ENCODE assay signal across 16 cellular contexts in genomic region chr17:48756816-48757215, GRCh38.
DNase-seq lines count a peak whose midpoint lies in the region; ATAC-seq and TF ChIP-seq lines count a peak whose summit lies in the region.
"Had no signal": no experiment of that assay in that cellular context is flagged by ENCODE, and none has a peak within 500 bp of the region (broad histone marks: within the 10 kb centered on the region; RNA-seq: fewer than 3 reads in every experiment).

No MANE protein-coding gene starts in this region.

- peaks cover 3% of the 10 kb centered on the region for H3K4me1 Mint-ChIP-seq in stimulated activated naive CD8-positive, alpha-beta T cell treated with anti-CD3 and anti-CD28 coated beads, Interleukin-15, Interleukin-2, amounts not matched to agents 100 ng/mL and 50 ng/mL, for 24 hours (ENCODE audit: low read depth)

- peak overlapping the region; percentile 2 for H3K27ac Mint-ChIP-seq in stimulated activated naive CD8-positive, alpha-beta T cell treated with anti-CD3 and anti-CD28 coated beads, Interleukin-15, Interleukin-2, amounts not matched to agents 100 ng/mL and 50 ng/mL, for 24 hours
- H3K27ac Mint-ChIP-seq: activated T-helper 1 cell treated with anti-CD3 and anti-CD28 coated beads, Interleukin-12 subunit alpha, Interleukin-12 subunit beta, Interleukin-2, Interleukin-4 antibody, amounts not matched to agents 30 ng/mL and 10 ng/mL and 1 ng/mL, durations not matched to agents 14 hours and 24 hours and 36 hours; stimulated activated naive CD8-positive, alpha-beta T cell treated with anti-CD3 and anti-CD28 coated beads, Interleukin-15, amount 100 ng/mL, for 72 hours; T-helper 17 cell had no signal

- TF ChIP-seq CTCF in VCaP (conservative IDR thresholded peaks at IDR 0.05) = no peak

- no peak overlapping the region for H3K4me3 Mint-ChIP-seq in stimulated activated naive CD8-positive, alpha-beta T cell treated with anti-CD3 and anti-CD28 coated beads, Interleukin-15, Interleukin-2, amounts not matched to agents 100 ng/mL and 50 ng/mL, for 24 hours
- H3K4me3 Mint-ChIP-seq: activated T-helper 1 cell treated with anti-CD3 and anti-CD28 coated beads, Interleukin-12 subunit alpha, Interleukin-12 subunit beta, Interleukin-2, Interleukin-4 antibody, amounts not matched to agents 30 ng/mL and 10 ng/mL and 1 ng/mL, durations not matched to agents 14 hours and 24 hours and 36 hours; stimulated activated naive CD8-positive, alpha-beta T cell treated with anti-CD3 and anti-CD28 coated beads, Interleukin-15, amount 100 ng/mL, for 72 hours; T-helper 17 cell had no signal

- H3K9me3 Mint-ChIP-seq in stimulated activated naive CD8-positive, alpha-beta T cell treated with anti-CD3 and anti-CD28 coated beads, Interleukin-15, Interleukin-2, amounts not matched to agents 100 ng/mL and 50 ng/mL, for 24 hours = no peaks in the 10 kb centered on the region
- H3K9me3 Mint-ChIP-seq: activated T-helper 1 cell treated with anti-CD3 and anti-CD28 coated beads, Interleukin-12 subunit alpha, Interleukin-12 subunit beta, Interleukin-2, Interleukin-4 antibody, amounts not matched to agents 30 ng/mL and 10 ng/mL and 1 ng/mL, durations not matched to agents 14 hours and 24 hours and 36 hours; stimulated activated naive CD8-positive, alpha-beta T cell treated with anti-CD3 and anti-CD28 coated beads, Interleukin-15, amount 100 ng/mL, for 72 hours had no signal

- peak overlapping the region; percentile 100 for H3K27ac ChIP-seq in VCaP
- no peak overlapping the region for H3K27ac ChIP-seq in caudate nucleus (ENCODE audit: low read depth, low read length)
- H3K27ac ChIP-seq: skin epidermis had no signal

- H3K27me3 Mint-ChIP-seq in stimulated activated naive CD8-positive, alpha-beta T cell treated with anti-CD3 and anti-CD28 coated beads, Interleukin-15, Interleukin-2, amounts not matched to agents 100 ng/mL and 50 ng/mL, for 24 hours = peaks cover 81% of the 10 kb centered on the region

- no peaks in the 10 kb centered on the region for H3K36me3 Mint-ChIP-seq in stimulated activated naive CD8-positive, alpha-beta T cell treated with anti-CD3 and anti-CD28 coated beads, Interleukin-15, Interleukin-2, amounts not matched to agents 100 ng/mL and 50 ng/mL, for 24 hours (ENCODE audit: low read depth)

- no peak for ATAC-seq in stimulated activated naive CD8-positive, alpha-beta T cell treated with anti-CD3 and anti-CD28 coated beads, Interleukin-15, Interleukin-2, amounts not matched to agents 100 U/mL and 50 U/mL, for 24 hours
- no peak for ATAC-seq in SK-N-SH treated with all-trans-retinoic acid at 6 μM for 48 hours
- ATAC-seq: HCT116; stimulated activated naive CD8-positive, alpha-beta T cell treated with anti-CD3 and anti-CD28 coated beads, Interleukin-15, amount 100 ng/mL, for 72 hours; T-helper 17 cell had no signal

- DNase-seq in stimulated activated naive CD8-positive, alpha-beta T cell treated with anti-CD3 and anti-CD28 coated beads, Interleukin-15, Interleukin-2, amounts not matched to agents 100 U/mL and 50 U/mL, for 24 hours = no peak
- peak; percentile 93 to 98 for DNase-seq in NCI-H2081 (lab: John Stamatoyannopoulos, UW)
- DNase-seq in NCI-H1105 treated with DMSO at 0.1 percent for 48 hours (lab: John Stamatoyannopoulos, UW) = no peak
- no peak for DNase-seq in caudate nucleus (lab: John Stamatoyannopoulos, UW)
- no peak for DNase-seq in T-helper 2 cell
- DNase-seq: activated CD4-positive, alpha-beta T cell treated with anti-CD3 and anti-CD28 coated beads, Interleukin-2, amount 50 U/mL, for 48 hours; erythroblast; nucleus accumbens; stimulated activated naive CD8-positive, alpha-beta T cell treated with anti-CD3 and anti-CD28 coated beads, Interleukin-15, amount 100 ng/mL, for 72 hours; T-helper 17 cell had no signal

TF ChIP-seq in SK-N-SH treated with all-trans-retinoic acid at 6 μM for 48 hours, 23 proteins besides CTCF, POLR2A, EP300 and RAD21:
- no peak for TF ChIP-seq RARB (CRISPR knock-in tag; IDR thresholded peaks at IDR 0.05)
- no peak for TF ChIP-seq ESRRG (CRISPR knock-in tag; IDR thresholded peaks at IDR 0.05)
- no peak for TF ChIP-seq ZFP3 (CRISPR knock-in tag; IDR thresholded peaks at IDR 0.05)
- TF ChIP-seq ARNTL (CRISPR knock-in tag; IDR thresholded peaks at IDR 0.05; ENCODE audit: borderline replicate concordance, low read depth) = no peak
- no peak for TF ChIP-seq TCF4 (CRISPR knock-in tag; IDR thresholded peaks at IDR 0.05; ENCODE audit: borderline replicate concordance)
- no peak for TF ChIP-seq ZNF70 (CRISPR knock-in tag; IDR thresholded peaks at IDR 0.05)
- no peak for TF ChIP-seq POU6F1 (CRISPR knock-in tag; IDR thresholded peaks at IDR 0.05; ENCODE audit: borderline replicate concordance, low read depth)
- no peak for TF ChIP-seq GLIS3 (CRISPR knock-in tag; IDR thresholded peaks at IDR 0.05)

Comparison
In these comparisons a context has a peak if more than half of its experiments do, and no peak if none do; other contexts are left out.
1. DNase-seq: peak in NCI-H2081 (2 of 2); none in stimulated activated naive CD8-positive, alpha-beta T cell treated with anti-CD3 and anti-CD28 coated beads, Interleukin-15, Interleukin-2, amounts not matched to agents 100 U/mL and 50 U/mL, for 24 hours (single experiment), NCI-H1105 treated with DMSO at 0.1 percent for 48 hours (single experiment), caudate nucleus (0 of 61) and T-helper 2 cell (0 of 5).